Comparison of ENCODE assay signal across 1 cellular context in the genomic region with DNA sequence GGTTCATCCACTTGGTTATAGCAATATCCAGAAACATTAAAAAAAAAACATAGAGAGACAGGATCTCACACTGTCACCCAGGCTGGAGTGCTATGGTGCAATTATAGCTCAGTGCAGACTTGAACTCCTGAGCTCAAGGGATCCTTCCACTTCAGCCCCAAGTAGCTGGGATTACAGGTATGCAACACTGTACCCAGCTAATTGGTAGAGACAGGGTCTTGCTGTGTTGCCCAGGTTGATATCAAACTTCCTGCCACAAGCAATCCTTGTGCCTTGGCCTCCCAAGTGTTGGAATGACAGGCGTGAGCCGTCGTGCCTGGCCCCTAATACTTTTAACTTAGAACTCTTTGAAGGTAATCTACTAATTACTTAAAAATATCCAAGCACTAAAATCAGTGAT.
TF ChIP-seq lines count a peak whose summit lies in the region.

No MANE protein-coding gene starts in this region.

TF ChIP-seq in liver, 16 proteins besides CTCF, POLR2A, EP300 and RAD21 (continued from another document):
- TF ChIP-seq REST (IDR thresholded peaks at IDR 0.05): no peak
- TF ChIP-seq YY1 (IDR thresholded peaks at IDR 0.05): no peak
- no peak for TF ChIP-seq FOXA1 (IDR thresholded peaks at IDR 0.05)
- TF ChIP-seq, protein P1, sequence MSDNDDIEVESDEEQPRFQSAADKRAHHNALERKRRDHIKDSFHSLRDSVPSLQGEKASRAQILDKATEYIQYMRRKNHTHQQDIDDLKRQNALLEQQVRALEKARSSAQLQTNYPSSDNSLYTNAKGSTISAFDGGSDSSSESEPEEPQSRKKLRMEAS (IDR thresholded peaks at IDR 0.05): no peak
